15 cellular contexts compared by ENCODE assay signal in the genomic region with DNA sequence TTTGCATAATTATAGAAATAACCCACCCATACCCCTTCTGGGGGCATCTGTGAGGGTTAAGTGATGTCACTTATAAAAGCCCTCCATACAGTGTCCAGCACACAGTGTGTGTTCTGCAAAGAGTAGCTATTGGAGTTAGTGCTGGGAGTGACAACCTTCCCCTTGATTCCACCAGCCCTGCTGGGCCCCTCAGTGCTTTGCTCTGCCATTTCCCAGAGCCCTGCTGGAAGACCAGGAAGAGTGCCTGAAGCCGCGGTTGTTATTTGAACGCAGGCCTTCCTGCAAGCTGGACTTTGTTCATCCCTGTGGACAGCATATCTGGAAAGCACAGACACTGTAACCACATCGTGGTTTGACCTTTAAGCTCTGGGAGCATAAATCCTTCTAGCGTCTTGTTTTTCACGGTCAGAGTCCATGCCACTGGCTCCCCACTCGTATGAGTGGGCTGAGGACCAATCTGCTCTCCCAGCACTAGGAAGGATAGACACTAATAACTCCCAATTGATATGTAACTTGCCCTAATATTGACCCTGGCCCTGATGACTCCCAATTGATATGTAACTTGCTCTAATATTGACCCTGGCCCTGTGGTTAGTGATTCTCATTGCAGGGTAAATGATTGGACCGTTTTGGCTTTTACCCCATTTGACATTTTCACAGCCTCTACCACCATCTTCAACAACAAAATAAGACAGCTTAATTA.
DNase-seq lines count a peak whose midpoint lies in the region; ATAC-seq, FAIRE-seq and TF ChIP-seq lines count a peak whose summit lies in the region.
"Had no signal": no experiment of that assay in that cellular context is flagged by ENCODE, and none has a peak within 500 bp of the region (broad histone marks: within the 10 kb centered on the region; RNA-seq: fewer than 3 reads in every experiment).

No MANE protein-coding gene starts in this region.

- H3K36me3 ChIP-seq in astrocyte (ENCODE audit: insufficient read depth, low read length) = no peaks in the 10 kb centered on the region
- H3K36me3 ChIP-seq: BLaER1 had no signal

- H3K4me3 ChIP-seq in astrocyte (ENCODE audit: insufficient read depth, low read depth, low read length) = no peak overlapping the region
- H3K4me3 ChIP-seq: BLaER1 had no signal

- FAIRE-seq in astrocyte (lab: Jason Lieb, UNC) = no peak

- no peaks in the 10 kb centered on the region for H4K20me1 ChIP-seq in astrocyte (ENCODE audit: insufficient read depth, low read length)
- H4K20me1 ChIP-seq: BLaER1 had no signal

- H3K4me2 ChIP-seq in astrocyte (ENCODE audit: low read length) = peak overlapping the region; percentile 21
- H3K4me2 ChIP-seq: BLaER1 had no signal

- in situ Hi-C loops in Caki2 (cut with HindIII; ENCODE audit: low pct_unique_long_range_greater_than_20kb, low sequenced_read_pairs) = no loop called here

- no peak overlapping the region for H3K9ac ChIP-seq in astrocyte (ENCODE audit: low read length)
- H3K9ac ChIP-seq: BLaER1 had no signal

- H3K27me3 ChIP-seq in astrocyte (ENCODE audit: insufficient read depth, low read length) = no peaks in the 10 kb centered on the region

- no peak for TF ChIP-seq CTCF in astrocyte (IDR thresholded peaks at IDR 0.05; ENCODE audit: insufficient read depth, low read depth, low read length)

- H3K4me1 ChIP-seq in astrocyte (ENCODE audit: insufficient read depth, low read length) = peaks cover 10% of the 10 kb centered on the region

- ATAC-seq in left cardiac atrium (peak; percentile 57 to 79), GM19328 (IDR thresholded peaks at IDR 0.05; ENCODE audit: unreplicated experiment) (no peak)
- ATAC-seq: activated CD4-positive, alpha-beta T cell treated with anti-CD3 and anti-CD28 coated beads for 36 hours; esophagus mucosa; stimulated activated naive B cell treated with anti-CD40 and anti-IgM and Interleukin-4, amounts not matched to agents 10 μg/mL and 1 μg/mL and 100 μg/mL, for 72 hours; T-cell had no signal

- peaks cover 33% of the 10 kb centered on the region for H3K4me1 Mint-ChIP-seq in astrocyte (ENCODE audit: low read depth, unreplicated experiment)
- no peaks in the 10 kb centered on the region for H3K4me1 Mint-ChIP-seq in activated naive CD8-positive, alpha-beta T cell treated with anti-CD3 and anti-CD28 coated beads for 36 hours
- H3K4me1 Mint-ChIP-seq: activated CD4-positive, alpha-beta T cell treated with anti-CD3 and anti-CD28 coated beads for 36 hours; central memory CD8-positive, alpha-beta T cell; stimulated activated naive B cell treated with anti-CD40 and anti-IgM and Interleukin-4, amounts not matched to agents 10 μg/mL and 1 μg/mL and 100 μg/mL, for 72 hours; T-cell had no signal

- no peaks in the 10 kb centered on the region for H3K9me3 Mint-ChIP-seq in astrocyte (ENCODE audit: unreplicated experiment)
- H3K9me3 Mint-ChIP-seq in activated naive CD8-positive, alpha-beta T cell treated with anti-CD3 and anti-CD28 coated beads for 36 hours = no peaks in the 10 kb centered on the region
- H3K9me3 Mint-ChIP-seq: central memory CD8-positive, alpha-beta T cell; stimulated activated naive B cell treated with anti-CD40 and anti-IgM and Interleukin-4, amounts not matched to agents 10 μg/mL and 1 μg/mL and 100 μg/mL, for 72 hours had no signal

- H3K27ac Mint-ChIP-seq in astrocyte (ENCODE audit: unreplicated experiment) = peak overlapping the region; percentile 6
- H3K27ac Mint-ChIP-seq in activated naive CD8-positive, alpha-beta T cell treated with anti-CD3 and anti-CD28 coated beads for 36 hours = no peak overlapping the region
- H3K27ac Mint-ChIP-seq: activated CD4-positive, alpha-beta T cell treated with anti-CD3 and anti-CD28 coated beads for 36 hours; stimulated activated naive B cell treated with anti-CD40 and anti-IgM and Interleukin-4, amounts not matched to agents 10 μg/mL and 1 μg/mL and 100 μg/mL, for 72 hours; T-cell had no signal

- no peak overlapping the region for H3K27ac ChIP-seq in astrocyte (ENCODE audit: low read depth, low read length)
- H3K27ac ChIP-seq: BLaER1 had no signal

- no peak overlapping the region for H2AFZ ChIP-seq in astrocyte (ENCODE audit: low read depth, low read length)

- no peaks in the 10 kb centered on the region for H3K79me2 ChIP-seq in astrocyte (ENCODE audit: insufficient read depth, low read length)

- intact Hi-C loops in left cardiac atrium (cut with DNase I) = no loop called here

- no peaks in the 10 kb centered on the region for H3K9me3 ChIP-seq in astrocyte (ENCODE audit: insufficient read depth, low read depth, low read length)
- H3K9me3 ChIP-seq: BLaER1 had no signal

- peaks cover 3% of the 10 kb centered on the region for H3K27me3 Mint-ChIP-seq in astrocyte (ENCODE audit: low read depth, unreplicated experiment)
- H3K27me3 Mint-ChIP-seq in activated naive CD8-positive, alpha-beta T cell treated with anti-CD3 and anti-CD28 coated beads for 36 hours = no peaks in the 10 kb centered on the region
- H3K27me3 Mint-ChIP-seq: activated CD4-positive, alpha-beta T cell treated with anti-CD3 and anti-CD28 coated beads for 36 hours; stimulated activated naive B cell treated with anti-CD40 and anti-IgM and Interleukin-4, amounts not matched to agents 10 μg/mL and 1 μg/mL and 100 μg/mL, for 72 hours had no signal

- H3K36me3 Mint-ChIP-seq in astrocyte (ENCODE audit: low read depth, unreplicated experiment) = no peaks in the 10 kb centered on the region
- no peaks in the 10 kb centered on the region for H3K36me3 Mint-ChIP-seq in activated naive CD8-positive, alpha-beta T cell treated with anti-CD3 and anti-CD28 coated beads for 36 hours
- H3K36me3 Mint-ChIP-seq: stimulated activated naive B cell treated with anti-CD40 and anti-IgM and Interleukin-4, amounts not matched to agents 10 μg/mL and 1 μg/mL and 100 μg/mL, for 72 hours; T-cell had no signal

- DNase-seq in Caki2 (ENCODE audit: low read depth) (peak; percentile 94), astrocyte (ENCODE audit: low read depth) (peak; percentile 71), left cardiac atrium (no peak), non-pigmented ciliary epithelial cell (ENCODE audit: low read depth) (peak; percentile 41), DMS114 treated with DMSO at 0.1 percent for 48 hours (lab: John Stamatoyannopoulos, UW; ENCODE audit: unreplicated experiment) (no peak), GOT3 (lab: John Stamatoyannopoulos, UW) (no peak)
- no peak for DNase-seq in activated naive CD8-positive, alpha-beta T cell treated with anti-CD3 and anti-CD28 coated beads for 36 hours
- DNase-seq: activated CD4-positive, alpha-beta T cell treated with anti-CD3 and anti-CD28 coated beads for 36 hours; GF-D8; stimulated activated naive B cell treated with anti-CD40 and anti-IgM and Interleukin-4, amounts not matched to agents 10 μg/mL and 1 μg/mL and 100 μg/mL, for 72 hours; T-cell had no signal

- H3K4me3 Mint-ChIP-seq in astrocyte (ENCODE audit: unreplicated experiment) = no peak overlapping the region
- H3K4me3 Mint-ChIP-seq in activated naive CD8-positive, alpha-beta T cell treated with anti-CD3 and anti-CD28 coated beads for 36 hours = no peak overlapping the region
- H3K4me3 Mint-ChIP-seq: activated CD4-positive, alpha-beta T cell treated with anti-CD3 and anti-CD28 coated beads for 36 hours; central memory CD8-positive, alpha-beta T cell; stimulated activated naive B cell treated with anti-CD40 and anti-IgM and Interleukin-4, amounts not matched to agents 10 μg/mL and 1 μg/mL and 100 μg/mL, for 72 hours; T-cell had no signal

Comparison
In these comparisons a context has a peak if more than half of its experiments do, and no peak if none do; other contexts are left out.
1. DNase-seq: peak in Caki2 (single experiment), astrocyte (single experiment) and non-pigmented ciliary epithelial cell (single experiment); none in left cardiac atrium (single experiment), activated naive CD8-positive, alpha-beta T cell treated with anti-CD3 and anti-CD28 coated beads for 36 hours (single experiment), DMS114 treated with DMSO at 0.1 percent for 48 hours (single experiment) and GOT3 (single experiment).